Comparison of ENCODE assay signal across 30 cellular contexts in the genomic region with DNA sequence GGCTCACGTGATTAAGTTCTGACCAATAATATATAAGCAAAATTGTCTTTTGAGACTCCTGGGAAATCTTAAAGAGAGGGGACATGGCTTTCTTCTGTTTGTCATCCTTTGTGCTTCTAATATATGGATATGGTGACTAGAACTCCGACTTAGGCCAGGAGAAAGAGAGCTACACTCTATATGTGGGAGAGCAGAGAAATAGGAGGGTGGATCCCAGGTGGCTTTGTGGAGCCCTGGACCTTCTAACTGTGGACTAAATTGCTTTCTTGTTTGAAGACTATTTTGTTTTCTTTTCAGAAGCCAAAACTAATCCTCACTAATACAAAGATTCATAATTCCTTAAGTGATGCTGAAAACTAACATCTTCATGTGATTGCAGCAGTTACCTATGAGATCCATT.
"Had no signal": no experiment of that assay in that cellular context is flagged by ENCODE, and none has a peak within 500 bp of the region (broad histone marks: within the 10 kb centered on the region; RNA-seq: fewer than 3 reads in every experiment).

No MANE protein-coding gene starts in this region.

- ATAC-seq: activated CD8-positive, alpha-beta T cell treated with anti-CD3 and anti-CD28 coated beads for 36 hours; activated T-cell treated with anti-CD3 and anti-CD28 coated beads, Interleukin-2, amount 50 U/mL, for 4 hours had no signal

- FAIRE-seq: bronchial epithelial cell had no signal

- H3K4me1 ChIP-seq: adrenal gland, ascending aorta had no signal

- H3K4me3 ChIP-seq: adrenal gland, ascending aorta, cardiac muscle cell had no signal

- H3K27ac ChIP-seq: adrenal gland, ascending aorta, cardiac muscle cell, VCaP had no signal

- DNase-seq: activated B cell treated with CpG ODN at 0.5 μM for 24 hours; activated CD4-positive, alpha-beta memory T cell treated with anti-CD3 and anti-CD28 coated beads for 36 hours; activated CD4-positive, alpha-beta T cell treated with anti-CD3 and anti-CD28 coated beads for 4 hours; activated CD4-positive, alpha-beta T cell treated with anti-CD3 and anti-CD28 coated beads, Interleukin-2, amount 10 ng/mL, durations not matched to agents 24 days and 14 days; activated CD4-positive, alpha-beta T cell treated with anti-CD3 and anti-CD28 coated beads, Interleukin-2, amount 50 U/mL, for 1 hour; activated CD4-positive, alpha-beta T cell treated with anti-CD3 and anti-CD28 coated beads, Interleukin-2, amount 50 U/mL, for 4 hours; activated CD4-positive, CD25-positive, alpha-beta regulatory T cell treated with anti-CD3 and anti-CD28 coated beads, Interleukin-2, amount 50 U/mL, for 72 hours; activated CD8-positive, alpha-beta memory T cell treated with anti-CD3 and anti-CD28 coated beads, Interleukin-2, amount 50 U/mL, for 4 hours; activated CD8-positive, alpha-beta T cell treated with anti-CD3 and anti-CD28 coated beads for 36 hours; activated effector memory CD4-positive, alpha-beta T cell treated with anti-CD3 and anti-CD28 coated beads, Interleukin-2, amount 50 U/mL, for 16 hours; activated gamma-delta T cell treated with Interleukin-2 at 50 U/mL for 16 hours; activated naive CD4-positive, alpha-beta T cell; activated naive CD4-positive, alpha-beta T cell treated with anti-CD3 and anti-CD28 coated beads for 36 hours; activated naive CD4-positive, alpha-beta T cell treated with anti-CD3 and anti-CD28 coated beads, Interleukin-2, amount 50 U/mL, for 16 hours; activated naive CD8-positive, alpha-beta T cell treated with anti-CD3 and anti-CD28 coated beads for 36 hours; activated T-cell treated with anti-CD3 and anti-CD28 coated beads for 4 hours; activated T-cell treated with anti-CD3 and anti-CD28 coated beads, Interleukin-2, amount 50 U/mL, for 1 hour; activated T-cell treated with anti-CD3 and anti-CD28 coated beads, Interleukin-2, amount 50 U/mL, for 4 hours; activated T-cell treated with anti-CD3 and anti-CD28 coated beads, Interleukin-2, amount 50 U/mL, for 72 hours; adrenal gland; amniotic stem cell; caudate nucleus; cerebellar nuclear complex; T-helper 1 cell; T-helper 2 cell; T-helper 9 cell had no signal

- H3K9me3 ChIP-seq: adrenal gland, ascending aorta had no signal

- H3K36me3 ChIP-seq: adrenal gland, ascending aorta, cardiac muscle cell had no signal

- H3K27me3 ChIP-seq: adrenal gland, ascending aorta, cardiac muscle cell had no signal
